In the genomic region with DNA sequence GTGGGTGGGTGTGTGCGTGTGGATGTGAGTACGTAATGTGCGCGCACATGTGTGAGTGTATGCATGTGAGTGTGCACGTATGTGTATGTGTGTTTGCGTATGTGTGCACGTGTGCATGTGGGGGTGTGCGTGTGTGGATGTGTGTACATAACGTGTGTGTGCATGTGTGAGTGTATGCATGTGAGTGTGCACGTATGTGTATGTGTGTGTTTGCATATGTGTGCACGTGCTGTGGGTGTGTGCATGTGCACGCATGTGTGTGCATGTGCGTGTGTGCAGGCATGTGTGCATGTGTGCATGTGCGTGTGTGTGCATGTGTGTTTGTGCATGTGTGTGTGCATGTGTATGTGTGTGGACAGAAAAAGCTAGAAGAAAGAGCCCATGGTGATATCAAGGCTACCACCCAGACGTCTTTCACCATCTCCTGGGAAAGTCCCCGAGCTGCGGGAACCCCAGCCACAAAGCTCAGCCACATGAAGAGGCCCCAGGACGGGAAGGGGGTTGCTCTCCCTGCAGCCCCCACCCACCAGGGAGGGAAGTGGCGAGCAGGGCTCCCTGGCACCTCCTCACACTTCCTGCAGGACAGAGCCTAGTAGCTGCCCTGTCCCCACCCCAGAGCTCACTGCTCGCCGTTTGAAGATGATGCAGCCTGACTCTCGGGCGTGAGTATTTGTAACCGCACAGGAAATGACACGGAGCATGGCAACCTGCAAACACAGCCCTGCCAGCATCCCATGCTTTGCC, we compare ENCODE assay signal across 8 cellular contexts.
A peak's percentile ranks its signal among the peaks of the same experiment; 100 is the strongest.
DNase-seq lines count a peak whose midpoint lies in the region; ATAC-seq lines count a peak whose summit lies in the region.

No MANE protein-coding gene starts in this region.

- DNase-seq in RPMI7951 (ENCODE audit: low read depth) (peak; percentile 18), HuH-7 (ENCODE audit: low spot score) (no peak), SHP77 (lab: John Stamatoyannopoulos, UW) (no peak), substantia nigra (lab: John Stamatoyannopoulos, UW) (no peak)
- DNase-seq in activated naive CD8-positive, alpha-beta T cell treated with anti-CD3 and anti-CD28 coated beads, Interleukin-2, amount 50 U/mL, for 24 hours, result peak; percentile 58
- DNase-seq in stimulated activated naive CD4-positive, alpha-beta T cell treated with Interleukin-2 at 50 U/mL for 16 hours (lab: John Stamatoyannopoulos, UW), result peak; percentile 25

- peaks cover 9% of the 10 kb centered on the region for H3K4me1 Mint-ChIP-seq in activated naive CD8-positive, alpha-beta T cell treated with anti-CD3 and anti-CD28 coated beads, Interleukin-2, amount 50 U/mL, for 24 hours

- peaks cover 9% of the 10 kb centered on the region for H3K27me3 Mint-ChIP-seq in activated naive CD8-positive, alpha-beta T cell treated with anti-CD3 and anti-CD28 coated beads, Interleukin-2, amount 50 U/mL, for 24 hours

- H3K27ac Mint-ChIP-seq in activated naive CD8-positive, alpha-beta T cell treated with anti-CD3 and anti-CD28 coated beads, Interleukin-2, amount 50 U/mL, for 24 hours, result peak overlapping the region; percentile 86

- peak; percentile 84 for ATAC-seq in GM18868 (IDR thresholded peaks at IDR 0.05; ENCODE audit: unreplicated experiment)
- peak; percentile 81 for ATAC-seq in HG02852 (IDR thresholded peaks at IDR 0.05; ENCODE audit: unreplicated experiment)
- ATAC-seq in activated naive CD8-positive, alpha-beta T cell treated with anti-CD3 and anti-CD28 coated beads, Interleukin-2, amount 50 U/mL, for 24 hours, result peak; percentile 91

- H3K9me3 Mint-ChIP-seq in activated naive CD8-positive, alpha-beta T cell treated with anti-CD3 and anti-CD28 coated beads, Interleukin-2, amount 50 U/mL, for 24 hours, result peaks cover 22% of the 10 kb centered on the region

- H3K27ac ChIP-seq in substantia nigra (ENCODE audit: low read depth, low read length, poor library complexity, severe bottlenecking), result no peak overlapping the region

- no peaks in the 10 kb centered on the region for H3K36me3 Mint-ChIP-seq in activated naive CD8-positive, alpha-beta T cell treated with anti-CD3 and anti-CD28 coated beads, Interleukin-2, amount 50 U/mL, for 24 hours (ENCODE audit: low read depth)

- peak overlapping the region; percentile 26 for H3K4me3 Mint-ChIP-seq in activated naive CD8-positive, alpha-beta T cell treated with anti-CD3 and anti-CD28 coated beads, Interleukin-2, amount 50 U/mL, for 24 hours

Comparison
In these comparisons a context has a peak if more than half of its experiments do, and no peak if none do; other contexts are left out.
1. DNase-seq: peak in RPMI7951 (single experiment), activated naive CD8-positive, alpha-beta T cell treated with anti-CD3 and anti-CD28 coated beads, Interleukin-2, amount 50 U/mL, for 24 hours (single experiment) and stimulated activated naive CD4-positive, alpha-beta T cell treated with Interleukin-2 at 50 U/mL for 16 hours (single experiment); none in HuH-7 (single experiment), SHP77 (0 of 2) and substantia nigra (0 of 49).
2. Peak in every context shown above with its lines, with median percentiles within 50 percentile points of each other: ATAC-seq.